20 cellular contexts compared by ENCODE assay signal in the genomic region with DNA sequence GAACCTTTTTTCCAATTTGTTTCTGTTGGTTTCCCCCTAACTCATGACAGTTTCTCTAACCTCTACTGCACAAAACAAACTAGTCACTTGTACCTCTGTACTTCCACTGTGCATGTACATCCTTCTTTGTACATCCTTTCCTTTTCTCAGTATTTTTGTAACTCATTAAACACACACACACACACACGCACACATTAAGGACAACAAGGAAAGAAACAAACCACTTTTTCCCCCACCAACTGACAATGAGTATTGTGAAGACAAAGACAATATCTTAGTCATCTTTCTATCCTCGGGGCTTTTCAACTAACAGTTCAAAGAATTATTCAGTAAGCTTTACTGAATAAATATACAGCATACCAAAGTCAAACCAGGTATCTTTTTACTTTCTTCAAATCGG.
DNase-seq lines count a peak whose midpoint lies in the region; ATAC-seq, FAIRE-seq and TF ChIP-seq lines count a peak whose summit lies in the region.
"Had no signal": no experiment of that assay in that cellular context is flagged by ENCODE, and none has a peak within 500 bp of the region (broad histone marks: within the 10 kb centered on the region; RNA-seq: fewer than 3 reads in every experiment).

No MANE protein-coding gene starts in this region.

- ATAC-seq in memory B cell (ENCODE audit: low read depth) (no peak), HG02885 (IDR thresholded peaks at IDR 0.05; ENCODE audit: poor library complexity, unreplicated experiment) (no peak)
- ATAC-seq: activated CD4-positive, alpha-beta T cell treated with anti-CD3 and anti-CD28 coated beads for 36 hours; lower lobe of right lung; T-cell had no signal

- peaks cover 7% of the 10 kb centered on the region for H3K4me1 Mint-ChIP-seq in activated T-helper 2 cell treated with anti-CD3 and anti-CD28 coated beads, Interferon-gamma antibody, Interleukin-2, Interleukin-4, amounts not matched to agents 10 μg/mL and 5 μg/mL and 100 μg/mL, durations not matched to agents 14 hours and 24 hours and 36 hours (ENCODE audit: low read depth)
- no peaks in the 10 kb centered on the region for H3K4me1 Mint-ChIP-seq in memory B cell
- H3K4me1 Mint-ChIP-seq: activated CD4-positive, alpha-beta T cell treated with anti-CD3 and anti-CD28 coated beads for 36 hours; CD14-positive monocyte; T-cell had no signal

- FAIRE-seq in GM12892 (lab: Jason Lieb, UNC): peak; percentile 5

- H3K27me3 Mint-ChIP-seq in activated T-helper 2 cell treated with anti-CD3 and anti-CD28 coated beads, Interferon-gamma antibody, Interleukin-2, Interleukin-4, amounts not matched to agents 10 μg/mL and 5 μg/mL and 100 μg/mL, durations not matched to agents 14 hours and 24 hours and 36 hours (ENCODE audit: low read depth): no peaks in the 10 kb centered on the region
- H3K27me3 Mint-ChIP-seq in memory B cell: no peaks in the 10 kb centered on the region
- H3K27me3 Mint-ChIP-seq: activated CD4-positive, alpha-beta T cell treated with anti-CD3 and anti-CD28 coated beads for 36 hours; progenitor cell of endocrine pancreas; T-cell had no signal

- peak overlapping the region; percentile 24 for H3K27ac Mint-ChIP-seq in activated T-helper 2 cell treated with anti-CD3 and anti-CD28 coated beads, Interferon-gamma antibody, Interleukin-2, Interleukin-4, amounts not matched to agents 10 μg/mL and 5 μg/mL and 100 μg/mL, durations not matched to agents 14 hours and 24 hours and 36 hours
- H3K27ac Mint-ChIP-seq in memory B cell: peak overlapping the region; percentile 21
- H3K27ac Mint-ChIP-seq: activated CD4-positive, alpha-beta T cell treated with anti-CD3 and anti-CD28 coated beads for 36 hours; progenitor cell of endocrine pancreas; T-cell had no signal

- no peak overlapping the region for H3K27ac ChIP-seq in RWPE1
- H3K27ac ChIP-seq: cardiac muscle cell, lower lobe of right lung, tibial nerve had no signal

- POLR2A ChIA-PET in RWPE1 (lab: Yijun Ruan, JAX; ENCODE audit: low non-redundant PET): no interaction called here

- intact Hi-C loops in activated T-helper 2 cell treated with anti-CD3 and anti-CD28 coated beads, Interferon-gamma antibody, Interleukin-2, Interleukin-4, amounts not matched to agents 10 μg/mL and 5 μg/mL and 100 μg/mL, durations not matched to agents 14 hours and 24 hours and 36 hours (cut with micrococcal nuclease): no loop called here

- peaks cover 31% of the 10 kb centered on the region for H3K9me3 Mint-ChIP-seq in activated T-helper 2 cell treated with anti-CD3 and anti-CD28 coated beads, Interferon-gamma antibody, Interleukin-2, Interleukin-4, amounts not matched to agents 10 μg/mL and 5 μg/mL and 100 μg/mL, durations not matched to agents 14 hours and 24 hours and 36 hours
- H3K9me3 Mint-ChIP-seq in memory B cell: peaks cover 10% of the 10 kb centered on the region

- DNase-seq in GM12892 (ENCODE audit: insufficient read length): no peak
- peak; percentile 4 for DNase-seq in RWPE1 (ENCODE audit: low spot score)
- DNase-seq in activated T-helper 2 cell treated with anti-CD3 and anti-CD28 coated beads, Interferon-gamma antibody, Interleukin-2, Interleukin-4, amounts not matched to agents 10 μg/mL and 5 μg/mL and 100 μg/mL, durations not matched to agents 14 hours and 24 hours and 36 hours (ENCODE audit: low spot score): no peak
- no peak for DNase-seq in memory B cell (ENCODE audit: low spot score in 2 of 2)
- DNase-seq in NCI-H1930 (lab: John Stamatoyannopoulos, UW): no peak
- DNase-seq in mucosa of gallbladder (ENCODE audit: low spot score): no peak
- DNase-seq: activated CD4-positive, alpha-beta T cell treated with anti-CD3 and anti-CD28 coated beads for 36 hours; activated gamma-delta T cell treated with Interleukin-2 at 50 U/mL for 16 hours; cortex of kidney; lower lobe of right lung; NCI-H2081 treated with DMSO at 0.1 percent for 48 hours; NCI-H446 treated with DMSO at 0.1 percent for 48 hours; OCI-M1; SIG-M5; T-cell had no signal

- no peak for TF ChIP-seq CTCF in RWPE1 (conservative IDR thresholded peaks at IDR 0.05; ENCODE audit: low read depth)

- CTCF ChIA-PET in RWPE1 (lab: Yijun Ruan, JAX): no interaction called here

- TF ChIP-seq POLR2A in GM12892 (IDR thresholded peaks at IDR 0.05; ENCODE audit: low read depth, low read length): no peak

- peaks cover 53% of the 10 kb centered on the region for H3K36me3 Mint-ChIP-seq in activated T-helper 2 cell treated with anti-CD3 and anti-CD28 coated beads, Interferon-gamma antibody, Interleukin-2, Interleukin-4, amounts not matched to agents 10 μg/mL and 5 μg/mL and 100 μg/mL, durations not matched to agents 14 hours and 24 hours and 36 hours (ENCODE audit: low read depth)
- H3K36me3 Mint-ChIP-seq in memory B cell: peaks cover 48% of the 10 kb centered on the region

- no peak overlapping the region for H3K4me3 Mint-ChIP-seq in activated T-helper 2 cell treated with anti-CD3 and anti-CD28 coated beads, Interferon-gamma antibody, Interleukin-2, Interleukin-4, amounts not matched to agents 10 μg/mL and 5 μg/mL and 100 μg/mL, durations not matched to agents 14 hours and 24 hours and 36 hours (ENCODE audit: low read depth)
- H3K4me3 Mint-ChIP-seq in memory B cell: no peak overlapping the region
- H3K4me3 Mint-ChIP-seq: activated CD4-positive, alpha-beta T cell treated with anti-CD3 and anti-CD28 coated beads for 36 hours; CD14-positive monocyte; T-cell had no signal
